In genomic region chr9:35923927-35924763, GRCh38 we compare ENCODE assay signal across 8 cellular contexts. TPM values are rescaled to one million over a fixed set of nuclear protein-coding genes. Genes with fewer than 3 reads are reported as not detected.
DNase-seq lines count a peak whose midpoint lies in the region; ATAC-seq and TF ChIP-seq lines count a peak whose summit lies in the region.

No MANE protein-coding gene starts in this region.

- TF ChIP-seq POLR2A in body of pancreas (IDR thresholded peaks at IDR 0.05): no peak
- no peak for TF ChIP-seq POLR2A in suprapubic skin (IDR thresholded peaks at IDR 0.05)

- H3K9me3 ChIP-seq in body of pancreas (no peaks in the 10 kb centered on the region), left lung (no peaks in the 10 kb centered on the region), suprapubic skin (no peaks in the 10 kb centered on the region)

- no peak for TF ChIP-seq EP300 in suprapubic skin (IDR thresholded peaks at IDR 0.05)

- 65% methylated on average over 9 of the region's 9 CpGs for WGBS in body of pancreas, 2 donors
- WGBS in suprapubic skin: 48% methylated on average over 9 of the region's 9 CpGs

- H3K36me3 ChIP-seq in body of pancreas (replicated peaks in 1 of 2; ENCODE audit: insufficient read depth in 1 of 2, low read depth in 2 of 2): no peaks in the 10 kb centered on the region
- H3K36me3 ChIP-seq in left lung: no peaks in the 10 kb centered on the region
- H3K36me3 ChIP-seq in suprapubic skin: no peaks in the 10 kb centered on the region

- H3K27ac ChIP-seq in body of pancreas (peak overlapping the region in 1 of 4 donors; percentile 15), left lung (peak overlapping the region in 1 of 2 donors; percentile 63), suprapubic skin (peak overlapping the region; percentile 21)

- ATAC-seq in body of pancreas (peak; percentile 52), left lung (peak; percentile 83), GM21515 (IDR thresholded peaks at IDR 0.05; ENCODE audit: unreplicated experiment) (no peak)

- peaks cover 8% of the 10 kb centered on the region for H3K4me1 ChIP-seq in body of pancreas
- peaks cover 2 to 3% of the 10 kb centered on the region in 2 donors for H3K4me1 ChIP-seq in left lung
- peaks cover 9% of the 10 kb centered on the region for H3K4me1 ChIP-seq in suprapubic skin

- H3K4me3 ChIP-seq in body of pancreas (no peak overlapping the region), left lung (no peak overlapping the region), suprapubic skin (no peak overlapping the region)

- DNase-seq in stimulated activated naive CD4-positive, alpha-beta T cell treated with Interleukin-2 at 50 U/mL for 16 hours (lab: John Stamatoyannopoulos, UW): peak; percentile 37
- DNase-seq in stimulated activated naive CD4-positive, alpha-beta T cell (lab: John Stamatoyannopoulos, UW): no peak
- DNase-seq in body of pancreas (no peak), left lung (no peak), suprapubic skin (ENCODE audit: low spot score in 2 of 2) (no peak), UCSD-AML1 (lab: John Stamatoyannopoulos, UW; ENCODE audit: unreplicated experiment) (no peak)
- no peak for DNase-seq in activated CD8-positive, alpha-beta memory T cell treated with anti-CD3 and anti-CD28 coated beads for 24 hours

- intact Hi-C loops in body of pancreas (cut with DNase I): no loop called here
- intact Hi-C loops in left lung (cut with DNase I): no loop called here

- H3K27me3 ChIP-seq in body of pancreas: no peaks in the 10 kb centered on the region
- no peaks in the 10 kb centered on the region for H3K27me3 ChIP-seq in left lung
- H3K27me3 ChIP-seq in suprapubic skin: no peaks in the 10 kb centered on the region

- TF ChIP-seq CTCF in body of pancreas (IDR thresholded peaks at IDR 0.05) (no peak), left lung (IDR thresholded peaks at IDR 0.05) (no peak), suprapubic skin (IDR thresholded peaks at IDR 0.05) (no peak)

RNA-seq across cellular contexts. Expression of gene SPAAR, which starts 14.9 kb away (rescaled TPM):
- total RNA-seq in body of pancreas: 1 to 10 TPM in 1 of 2 donors, under 1 TPM in 1; 0.78 to 7.3 TPM
- 1 to 10 TPM; 5.4 to 6.8 TPM for total RNA-seq in left lung
- 1 to 10 TPM in 2 of 4 donors, under 1 TPM in 1, not detected in 1; 0.49 to 1.3 (median 1.1) TPM for total RNA-seq in suprapubic skin

RNA-seq across cellular contexts. Expression of gene HRCT1, which starts 18.1 kb away (rescaled TPM):
- 1 to 10 TPM in 1 of 2 donors, under 1 TPM in 1; 0.99 to 3.4 TPM for total RNA-seq in body of pancreas
- total RNA-seq in left lung: 1 to 10 TPM; 3.1 TPM
- 1 to 10 TPM; 1.2 to 5.8 (median 2.9) TPM for total RNA-seq in suprapubic skin

RNA-seq across cellular contexts. Expression of gene OR2S2, which starts 33.8 kb away (rescaled TPM):
- total RNA-seq in body of pancreas (not detected), left lung (under 1 TPM in 1 of 2 donors, not detected in 1; 0.32 TPM), suprapubic skin (not detected)

RNA-seq across cellular contexts. Expression of gene OR13J1, which starts 53.9 kb away (rescaled TPM):
- not detected for total RNA-seq in body of pancreas
- not detected for total RNA-seq in left lung
- not detected for total RNA-seq in suprapubic skin
